Comparison of ENCODE assay signal across 8 cellular contexts in genomic region chr11:3867209-3868071, GRCh38. TPM values are rescaled to one million over a fixed set of nuclear protein-coding genes. Genes with fewer than 3 reads are reported as not detected.
DNase-seq lines count a peak whose midpoint lies in the region; ATAC-seq and TF ChIP-seq lines count a peak whose summit lies in the region.

No MANE protein-coding gene starts in this region.

- no peaks in the 10 kb centered on the region for H3K27me3 ChIP-seq in neutrophil

- H3K4me1 Mint-ChIP-seq in activated CD4-positive, alpha-beta T cell treated with anti-CD3 and anti-CD28 coated beads, Interleukin-2, amount 10 ng/mL, durations not matched to agents 7 days and 5 days, result peaks cover 82% of the 10 kb centered on the region

- no peaks in the 10 kb centered on the region for H3K27me3 Mint-ChIP-seq in activated CD4-positive, alpha-beta T cell treated with anti-CD3 and anti-CD28 coated beads, Interleukin-2, amount 10 ng/mL, durations not matched to agents 7 days and 5 days

- peak overlapping the region; percentile 91 for H3K27ac ChIP-seq in neutrophil

- H3K4me1 ChIP-seq in neutrophil (ENCODE audit: control insufficient read depth in 1 of 2, insufficient read depth in 1 of 2, low read depth in 1 of 2, low read length in 1 of 2), result peaks cover 71 to 90% of the 10 kb centered on the region in 2 experiments

- H3K9me3 Mint-ChIP-seq in activated CD4-positive, alpha-beta T cell treated with anti-CD3 and anti-CD28 coated beads, Interleukin-2, amount 10 ng/mL, durations not matched to agents 7 days and 5 days, result no peaks in the 10 kb centered on the region

- H3K36me3 Mint-ChIP-seq in activated CD4-positive, alpha-beta T cell treated with anti-CD3 and anti-CD28 coated beads, Interleukin-2, amount 10 ng/mL, durations not matched to agents 7 days and 5 days (ENCODE audit: low read depth), result peaks cover 42% of the 10 kb centered on the region

- no peak for DNase-seq in activated CD4-positive, alpha-beta T cell treated with anti-CD3 and anti-CD28 coated beads, Interleukin-2, amount 10 ng/mL, durations not matched to agents 7 days and 5 days
- no peak for DNase-seq in activated CD4-positive, alpha-beta T cell treated with anti-CD3 and anti-CD28 coated beads, Interleukin-2, amount 50 U/mL, for 1 hour
- DNase-seq in dermis microvascular lymphatic vessel endothelial cell (ENCODE audit: low read depth in 2 of 2), result peak; percentile 72 to 85
- DNase-seq in NCI-H2171 treated with DMSO at 0.1 percent for 48 hours (lab: John Stamatoyannopoulos, UW), result no peak
- DNase-seq in GM03348 (ENCODE audit: low spot score), result no peak

- no peak overlapping the region for H3K4me3 ChIP-seq in neutrophil (ENCODE audit: low read depth in 1 of 2, low read length in 1 of 2)

- no peak for TF ChIP-seq CTCF in neutrophil (IDR thresholded peaks at IDR 0.05)

- H3K9me3 ChIP-seq in neutrophil, result no peaks in the 10 kb centered on the region

- CTCF ChIA-PET in activated CD4-positive, alpha-beta T cell treated with anti-CD3 and anti-CD28 coated beads, Interleukin-2, amount 10 ng/mL, durations not matched to agents 7 days and 5 days (lab: Charles Lee), result interaction anchor here (0.7 to 6.7 kb wide), 11 partner anchors 9 to 206 kb away, joined by 3 to 56 read pairs (median 4); partner anchors contain the start of genes RHOG and STIM1

- peak; percentile 52 for ATAC-seq in HG03469 (IDR thresholded peaks at IDR 0.05; ENCODE audit: unreplicated experiment)
- no peak for ATAC-seq in GM19467 (IDR thresholded peaks at IDR 0.05; ENCODE audit: unreplicated experiment)

- peak overlapping the region; percentile 68 for H3K27ac Mint-ChIP-seq in activated CD4-positive, alpha-beta T cell treated with anti-CD3 and anti-CD28 coated beads, Interleukin-2, amount 10 ng/mL, durations not matched to agents 7 days and 5 days

- H3K4me3 Mint-ChIP-seq in activated CD4-positive, alpha-beta T cell treated with anti-CD3 and anti-CD28 coated beads, Interleukin-2, amount 10 ng/mL, durations not matched to agents 7 days and 5 days, result no peak overlapping the region

- POLR2A ChIA-PET in activated CD4-positive, alpha-beta T cell treated with anti-CD3 and anti-CD28 coated beads, Interleukin-2, amount 10 ng/mL, durations not matched to agents 7 days and 5 days (lab: Charles Lee), result no interaction called here

- H3K36me3 ChIP-seq in neutrophil, result no peaks in the 10 kb centered on the region

RNA-seq across cellular contexts. Expression of gene STIM1, which starts 12.0 kb away (rescaled TPM):
- total RNA-seq in activated CD4-positive, alpha-beta T cell treated with anti-CD3 and anti-CD28 coated beads, Interleukin-2, amount 10 ng/mL, durations not matched to agents 7 days and 5 days, result 100 to 1,000 TPM; 103 to 108 TPM
- 15.7 and 26.6 TPM in 2 replicates for total RNA-seq in dermis microvascular lymphatic vessel endothelial cell

RNA-seq across cellular contexts. Expression of gene RHOG, which starts 26.7 kb away (rescaled TPM):
- total RNA-seq in activated CD4-positive, alpha-beta T cell treated with anti-CD3 and anti-CD28 coated beads, Interleukin-2, amount 10 ng/mL, durations not matched to agents 7 days and 5 days, result 100 to 1,000 TPM; 158 to 172 TPM
- total RNA-seq in dermis microvascular lymphatic vessel endothelial cell, result 8.1 and 17.7 TPM in 2 replicates

RNA-seq across cellular contexts. Expression of gene PGAP2, which starts 59.1 kb away (rescaled TPM):
- 10 to 100 TPM; 30.0 to 30.9 TPM for total RNA-seq in activated CD4-positive, alpha-beta T cell treated with anti-CD3 and anti-CD28 coated beads, Interleukin-2, amount 10 ng/mL, durations not matched to agents 7 days and 5 days
- total RNA-seq in dermis microvascular lymphatic vessel endothelial cell, result 7.7 and 13.7 TPM in 2 replicates

Comparison
In these comparisons a context has a peak if more than half of its experiments do, and no peak if none do; other contexts are left out.
1. DNase-seq: peak in dermis microvascular lymphatic vessel endothelial cell (2 of 2); none in activated CD4-positive, alpha-beta T cell treated with anti-CD3 and anti-CD28 coated beads, Interleukin-2, amount 10 ng/mL, durations not matched to agents 7 days and 5 days (single experiment), activated CD4-positive, alpha-beta T cell treated with anti-CD3 and anti-CD28 coated beads, Interleukin-2, amount 50 U/mL, for 1 hour (single experiment), NCI-H2171 treated with DMSO at 0.1 percent for 48 hours (single experiment) and GM03348 (single experiment).